In the genomic region with DNA sequence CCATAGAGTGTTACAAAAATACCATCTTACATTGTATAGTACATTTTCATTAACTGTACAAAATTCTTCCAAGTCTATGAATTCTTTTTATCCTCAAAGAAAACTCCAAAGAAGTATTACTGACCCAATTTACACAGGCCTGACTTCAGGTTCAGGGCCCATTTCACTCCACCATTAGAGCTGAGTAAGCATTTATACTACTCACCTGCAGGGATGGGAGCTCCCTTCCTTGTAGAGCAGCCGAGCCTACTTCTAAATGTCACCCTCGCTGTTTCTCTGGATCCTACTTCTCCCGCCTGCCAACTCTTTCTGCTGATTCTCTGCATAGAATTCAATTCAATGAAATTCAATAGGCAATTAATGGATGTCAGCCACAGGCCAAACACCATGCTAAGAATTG, we compare ENCODE assay signal across 31 cellular contexts.
"Had no signal": no experiment of that assay in that cellular context is flagged by ENCODE, and none has a peak within 500 bp of the region (broad histone marks: within the 10 kb centered on the region; RNA-seq: fewer than 3 reads in every experiment).

No MANE protein-coding gene starts in this region.

- H3K4me1 ChIP-seq: lower lobe of right lung, pancreas, prostate gland, stomach, upper lobe of right lung had no signal

- H3K4me1 Mint-ChIP-seq: activated naive CD8-positive, alpha-beta T cell treated with anti-CD3 and anti-CD28 coated beads, Interleukin-2, amount 50 U/mL, for 24 hours; naive thymus-derived CD8-positive, alpha-beta T cell; neural crest cell; stimulated activated naive B cell treated with anti-CD40 and anti-IgM and Interleukin-4, amounts not matched to agents 10 μg/mL and 1 μg/mL and 100 μg/mL, for 72 hours had no signal

- H3K4me3 ChIP-seq: lower lobe of right lung, pancreas, prostate gland, stomach, tibial artery, upper lobe of right lung had no signal

- H3K27me3 Mint-ChIP-seq: activated CD4-positive, alpha-beta memory T cell treated with anti-CD3 and anti-CD28 coated beads, Interleukin-2, amount 10 ng/mL, durations not matched to agents 7 days and 5 days; activated CD4-positive, alpha-beta T cell treated with anti-CD3 and anti-CD28 coated beads, Interleukin-2, amount 10 ng/mL, durations not matched to agents 7 days and 5 days; activated naive CD8-positive, alpha-beta T cell treated with anti-CD3 and anti-CD28 coated beads, Interleukin-2, amount 50 U/mL, for 24 hours; activated T-cell treated with anti-CD3 and anti-CD28 coated beads, Interleukin-2, amount 50 U/mL, for 24 hours; stimulated activated naive B cell treated with anti-CD40 and anti-IgM and Interleukin-4, amounts not matched to agents 10 μg/mL and 1 μg/mL and 100 μg/mL, for 72 hours had no signal

- H3K27me3 ChIP-seq: pancreas, stomach, tibial artery, upper lobe of right lung had no signal

- H3K36me3 Mint-ChIP-seq: naive thymus-derived CD8-positive, alpha-beta T cell; stimulated activated naive B cell treated with anti-CD40 and anti-IgM and Interleukin-4, amounts not matched to agents 10 μg/mL and 1 μg/mL and 100 μg/mL, for 72 hours had no signal

- H3K36me3 ChIP-seq: lower lobe of right lung, pancreas, prostate gland, stomach, tibial artery, upper lobe of right lung, WERI-Rb-1 had no signal

- ATAC-seq: activated naive CD8-positive, alpha-beta T cell treated with anti-CD3 and anti-CD28 coated beads, Interleukin-2, amount 50 U/mL, for 24 hours; left lobe of liver; lower lobe of right lung; naive thymus-derived CD8-positive, alpha-beta T cell; pancreas; stimulated activated naive B cell treated with anti-CD40 and anti-IgM and Interleukin-4, amounts not matched to agents 10 μg/mL and 1 μg/mL and 100 μg/mL, for 72 hours had no signal

- DNase-seq: activated CD4-positive, CD25-positive, alpha-beta regulatory T cell treated with anti-CD3 and anti-CD28 coated beads, Interleukin-2, amount 50 U/mL, for 72 hours; activated CD8-positive, alpha-beta memory T cell treated with anti-CD3 and anti-CD28 coated beads, Interleukin-2, amount 50 U/mL, for 48 hours; activated gamma-delta T cell treated with Interleukin-2 at 50 U/mL for 16 hours; activated naive CD4-positive, alpha-beta T cell treated with anti-CD3 and anti-CD28 coated beads, Interleukin-2, amount 50 U/mL, for 16 hours; activated naive CD8-positive, alpha-beta T cell treated with anti-CD3 and anti-CD28 coated beads, Interleukin-2, amount 50 U/mL, for 24 hours; activated T-cell treated with anti-CD3 and anti-CD28 coated beads, Interleukin-2, amount 50 U/mL, for 24 hours; amygdala; caudate nucleus; effector CD4-positive, alpha-beta T cell; kidney glomerular epithelial cell; lower lobe of right lung; mesenchymal stem cell; naive thymus-derived CD8-positive, alpha-beta T cell; nucleus accumbens; pancreas; retina; stimulated activated naive B cell treated with anti-CD40 and anti-IgM and Interleukin-4, amounts not matched to agents 10 μg/mL and 1 μg/mL and 100 μg/mL, for 72 hours; stomach; tibial artery; upper lobe of right lung; WERI-Rb-1 had no signal

- H3K9me3 Mint-ChIP-seq: activated CD4-positive, alpha-beta memory T cell treated with anti-CD3 and anti-CD28 coated beads, Interleukin-2, amount 10 ng/mL, durations not matched to agents 7 days and 5 days; activated CD4-positive, alpha-beta T cell treated with anti-CD3 and anti-CD28 coated beads, Interleukin-2, amount 10 ng/mL, durations not matched to agents 7 days and 5 days; activated naive CD8-positive, alpha-beta T cell treated with anti-CD3 and anti-CD28 coated beads, Interleukin-2, amount 50 U/mL, for 24 hours; activated T-cell treated with anti-CD3 and anti-CD28 coated beads, Interleukin-2, amount 50 U/mL, for 24 hours; dendritic cell treated with granulocyte-macrophage colony-stimulating factor and Interleukin-4, amounts not matched to agents 40 ng/mL and 50 ng/mL, for 4 days; naive thymus-derived CD8-positive, alpha-beta T cell; stimulated activated naive B cell treated with anti-CD40 and anti-IgM and Interleukin-4, amounts not matched to agents 10 μg/mL and 1 μg/mL and 100 μg/mL, for 72 hours had no signal

- FAIRE-seq: endometrium, frontal cortex, pancreas, TTC549 had no signal

- H3K27ac ChIP-seq: epithelial cell of prostate, lower lobe of right lung, pancreas, prostate gland, stomach, tibial artery, upper lobe of right lung, WERI-Rb-1 had no signal

- H3K9me3 ChIP-seq: lower lobe of right lung, pancreas, prostate gland, stomach, tibial artery, upper lobe of right lung had no signal

- H3K4me3 Mint-ChIP-seq: activated CD4-positive, alpha-beta memory T cell treated with anti-CD3 and anti-CD28 coated beads, Interleukin-2, amount 10 ng/mL, durations not matched to agents 7 days and 5 days; activated CD4-positive, alpha-beta T cell treated with anti-CD3 and anti-CD28 coated beads, Interleukin-2, amount 10 ng/mL, durations not matched to agents 7 days and 5 days; activated naive CD8-positive, alpha-beta T cell treated with anti-CD3 and anti-CD28 coated beads, Interleukin-2, amount 50 U/mL, for 24 hours; activated T-cell treated with anti-CD3 and anti-CD28 coated beads, Interleukin-2, amount 50 U/mL, for 24 hours; dendritic cell treated with granulocyte-macrophage colony-stimulating factor and Interleukin-4, amounts not matched to agents 40 ng/mL and 50 ng/mL, for 4 days; naive thymus-derived CD8-positive, alpha-beta T cell; neural crest cell; stimulated activated naive B cell treated with anti-CD40 and anti-IgM and Interleukin-4, amounts not matched to agents 10 μg/mL and 1 μg/mL and 100 μg/mL, for 72 hours had no signal

- H3K27ac Mint-ChIP-seq: activated CD4-positive, alpha-beta T cell treated with anti-CD3 and anti-CD28 coated beads, Interleukin-2, amount 10 ng/mL, durations not matched to agents 7 days and 5 days; activated naive CD8-positive, alpha-beta T cell treated with anti-CD3 and anti-CD28 coated beads, Interleukin-2, amount 50 U/mL, for 24 hours; activated T-cell treated with anti-CD3 and anti-CD28 coated beads, Interleukin-2, amount 50 U/mL, for 24 hours; dendritic cell treated with granulocyte-macrophage colony-stimulating factor and Interleukin-4, amounts not matched to agents 40 ng/mL and 50 ng/mL, for 4 days; naive thymus-derived CD8-positive, alpha-beta T cell; stimulated activated naive B cell treated with anti-CD40 and anti-IgM and Interleukin-4, amounts not matched to agents 10 μg/mL and 1 μg/mL and 100 μg/mL, for 72 hours had no signal
